In the genomic region with DNA sequence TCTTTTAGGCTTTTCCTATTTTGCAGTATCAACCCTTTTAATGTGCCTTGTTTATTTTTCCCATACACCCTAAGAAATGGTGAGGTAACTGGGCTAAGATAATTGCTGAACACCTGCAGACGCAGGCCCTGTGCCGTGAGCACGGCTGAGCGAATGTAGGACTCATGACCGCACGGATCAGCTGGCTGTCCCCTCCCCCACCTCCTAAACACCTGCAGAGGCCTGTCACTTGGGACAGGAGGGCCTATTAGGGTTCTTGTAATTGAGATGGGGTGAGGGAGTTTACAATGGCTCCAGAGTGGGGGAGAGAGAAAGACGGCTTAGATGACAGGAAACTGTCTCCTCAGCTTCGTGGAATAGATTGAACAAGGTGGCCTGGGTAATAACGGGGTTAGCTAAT, we compare ENCODE assay signal across 16 cellular contexts.
DNase-seq lines count a peak whose midpoint lies in the region; ATAC-seq and TF ChIP-seq lines count a peak whose summit lies in the region.
"Had no signal": no experiment of that assay in that cellular context is flagged by ENCODE, and none has a peak within 500 bp of the region (broad histone marks: within the 10 kb centered on the region; RNA-seq: fewer than 3 reads in every experiment).

No MANE protein-coding gene starts in this region.

- no peaks in the 10 kb centered on the region for H3K79me1 ChIP-seq in H9 (ENCODE audit: insufficient read depth, low read depth, low read length, poor library complexity, severe bottlenecking)

- H4K20me1 ChIP-seq in H9 (ENCODE audit: control insufficient read depth, insufficient read depth, insufficient read length): no peaks in the 10 kb centered on the region

- H2AK5ac ChIP-seq in H9 (ENCODE audit: insufficient read length, low read length): no peak overlapping the region

- H3K4me1 ChIP-seq in H9 (ENCODE audit: insufficient read depth, low read length): no peaks in the 10 kb centered on the region; the same call in 1 of the 2 replicates
- H3K4me1 ChIP-seq: A549 had no signal

- POLR2A ChIA-PET in activated CD8-positive, alpha-beta T cell treated with anti-CD3 and anti-CD28 coated beads for 36 hours (lab: Charles Lee): no interaction called here

- no peaks in the 10 kb centered on the region for H3K27me3 ChIP-seq in H9 (ENCODE audit: insufficient read depth, low read length)

- no peak overlapping the region for H4K8ac ChIP-seq in H9 (replicated peaks; ENCODE audit: insufficient read length, low read depth, low read length)

- no peaks in the 10 kb centered on the region for H3K36me3 Mint-ChIP-seq in nephron progenitor cell (ENCODE audit: low read depth)
- H3K36me3 Mint-ChIP-seq in H9 (ENCODE audit: insufficient read depth in 1 of 3, low read depth in 3 of 3): no peaks in the 10 kb centered on the region; a peak in 1 of 7 replicates
- H3K36me3 Mint-ChIP-seq in activated CD8-positive, alpha-beta T cell treated with anti-CD3 and anti-CD28 coated beads for 36 hours (ENCODE audit: low read depth): no peaks in the 10 kb centered on the region

- H3K4me1 Mint-ChIP-seq in nephron progenitor cell: peaks cover 63% of the 10 kb centered on the region
- H3K4me1 Mint-ChIP-seq in H9: peaks cover 28 to 46% of the 10 kb centered on the region in 2 experiments
- H3K4me1 Mint-ChIP-seq in activated CD8-positive, alpha-beta T cell treated with anti-CD3 and anti-CD28 coated beads for 36 hours (ENCODE audit: low read depth): no peaks in the 10 kb centered on the region

- H3K14ac ChIP-seq in H9 (ENCODE audit: insufficient read depth, low read length): no peak overlapping the region

- no peak overlapping the region for H2BK20ac ChIP-seq in H9 (ENCODE audit: low read depth, low read length, poor library complexity, severe bottlenecking)

- H3K9me3 Mint-ChIP-seq in nephron progenitor cell: no peaks in the 10 kb centered on the region
- no peaks in the 10 kb centered on the region for H3K9me3 Mint-ChIP-seq in H9
- no peaks in the 10 kb centered on the region for H3K9me3 Mint-ChIP-seq in activated CD8-positive, alpha-beta T cell treated with anti-CD3 and anti-CD28 coated beads for 36 hours
- H3K9me3 Mint-ChIP-seq: HFFc6 had no signal

- no peak overlapping the region for H2AFZ ChIP-seq in H9 (ENCODE audit: low read length)

- CTCF ChIA-PET in activated CD8-positive, alpha-beta T cell treated with anti-CD3 and anti-CD28 coated beads for 36 hours (lab: Charles Lee): no interaction called here

- no peak overlapping the region for H2BK12ac ChIP-seq in H9 (ENCODE audit: insufficient read length, low read depth, low read length)

- H3K27ac ChIP-seq in H9 (ENCODE audit: insufficient read length, low read depth, low read length): no peak overlapping the region
- H3K27ac ChIP-seq: A549 had no signal

- H2BK120ac ChIP-seq in H9 (ENCODE audit: low read depth, low read length, poor library complexity, severe bottlenecking): no peak overlapping the region

- H3K4ac ChIP-seq in H9 (ENCODE audit: low read depth, low read length): no peak overlapping the region

- no peak overlapping the region for H3K4me2 ChIP-seq in H9 (ENCODE audit: insufficient read depth, insufficient read length, low read length)
- H3K4me2 ChIP-seq: A549 had no signal

- H3K4me3 Mint-ChIP-seq in nephron progenitor cell (peak overlapping the region; percentile 14), H9 (no peak overlapping the region)
- no peak overlapping the region for H3K4me3 Mint-ChIP-seq in activated CD8-positive, alpha-beta T cell treated with anti-CD3 and anti-CD28 coated beads for 36 hours
- H3K4me3 Mint-ChIP-seq: HFFc6 had no signal

- peak overlapping the region; percentile 18 for H3K27ac Mint-ChIP-seq in nephron progenitor cell
- H3K27ac Mint-ChIP-seq in H9: no peak overlapping the region
- no peak overlapping the region for H3K27ac Mint-ChIP-seq in activated CD8-positive, alpha-beta T cell treated with anti-CD3 and anti-CD28 coated beads for 36 hours
- H3K27ac Mint-ChIP-seq: HFFc6 had no signal

- no peak overlapping the region for H3T11ph ChIP-seq in H9 (ENCODE audit: low read length)

- no peak for ATAC-seq in HG03045 (IDR thresholded peaks at IDR 0.05; ENCODE audit: unreplicated experiment)
- no peak for ATAC-seq in activated CD8-positive, alpha-beta T cell treated with anti-CD3 and anti-CD28 coated beads for 36 hours
- ATAC-seq: A549 had no signal

- H2BK15ac ChIP-seq in H9 (ENCODE audit: low read depth, low read length): no peak overlapping the region

- no peak overlapping the region for H3K18ac ChIP-seq in H9 (ENCODE audit: insufficient read length, low read depth, low read length)

- H3K79me2 ChIP-seq in H9 (ENCODE audit: insufficient read depth, low read length): no peaks in the 10 kb centered on the region

- H3K9me3 ChIP-seq in H9 (ENCODE audit: control insufficient read depth, low read depth, low read length): no peaks in the 10 kb centered on the region
- H3K9me3 ChIP-seq: A549 had no signal

- intact Hi-C loops in activated CD8-positive, alpha-beta T cell treated with anti-CD3 and anti-CD28 coated beads for 36 hours (cut with micrococcal nuclease): no loop called here

- H4K91ac ChIP-seq in H9 (ENCODE audit: insufficient read length, low read depth, low read length): no peak overlapping the region

- no peak overlapping the region for H4K5ac ChIP-seq in H9 (ENCODE audit: insufficient read length, low read depth, low read length)

- H3K56ac ChIP-seq in H9 (ENCODE audit: insufficient read length, low read depth, low read length): no peak overlapping the region

- WGBS in H9 (ENCODE audit: extremely low coverage, insufficient read length, low lambda C conversion rate): no CpG with 5 or more reads among the region's 9 CpGs

- no peaks in the 10 kb centered on the region for H3K23me2 ChIP-seq in H9 (ENCODE audit: insufficient read length, low read depth, low read length, poor library complexity, severe bottlenecking)

- no peak overlapping the region for H2BK5ac ChIP-seq in H9 (ENCODE audit: insufficient read length, low read length)

- peaks cover 3% of the 10 kb centered on the region for H3K27me3 Mint-ChIP-seq in nephron progenitor cell (ENCODE audit: low read depth, poor library complexity)
- H3K27me3 Mint-ChIP-seq in H9 (ENCODE audit: low read depth): peaks cover 11% of the 10 kb centered on the region
- H3K27me3 Mint-ChIP-seq in activated CD8-positive, alpha-beta T cell treated with anti-CD3 and anti-CD28 coated beads for 36 hours: peaks cover 20% of the 10 kb centered on the region

- no peak overlapping the region for H3K23ac ChIP-seq in H9 (ENCODE audit: insufficient read length, low read depth, low read length)

- no peak overlapping the region for H3K9ac ChIP-seq in H9 (ENCODE audit: extremely low read depth, insufficient read length, low read length)

- DNase-seq in NCI-H526 (lab: John Stamatoyannopoulos, UW): peak; percentile 2 to 30
- DNase-seq in NCI-H526 treated with DMSO at 0.1 percent for 48 hours (lab: John Stamatoyannopoulos, UW): no peak
- peak; percentile 6 for DNase-seq in NCI-H2171 (lab: John Stamatoyannopoulos, UW)
- DNase-seq in nephron progenitor cell: no peak
- DNase-seq in H9: no peak
- DNase-seq in activated CD8-positive, alpha-beta T cell treated with anti-CD3 and anti-CD28 coated beads for 36 hours: no peak
- DNase-seq: C1 segment of cervical spinal cord; DMS79 treated with DMSO at 0.1 percent for 48 hours; HFFc6; KG1; NCI-H2081; NCI-H748 treated with DMSO at 0.1 percent for 48 hours; NK-92 treated with Interleukin-12 subunit alpha and Interleukin-12 subunit beta, amount 100 ng/mL, for 24 hours; Right ventricle myocardium superior had no signal

- no peak for TF ChIP-seq CTCF in nephron progenitor cell (IDR thresholded peaks at IDR 0.05)
- TF ChIP-seq CTCF in H9 (conservative IDR thresholded peaks at IDR 0.05): no peak
- no peak for TF ChIP-seq CTCF in activated CD8-positive, alpha-beta T cell treated with anti-CD3 and anti-CD28 coated beads for 36 hours (IDR thresholded peaks at IDR 0.05)

Comparison
In these comparisons a context has a peak if more than half of its experiments do, and no peak if none do; other contexts are left out.
1. DNase-seq: peak in NCI-H526 (2 of 2) and NCI-H2171 (single experiment); none in NCI-H526 treated with DMSO at 0.1 percent for 48 hours (single experiment), nephron progenitor cell (single experiment), H9 (single experiment) and activated CD8-positive, alpha-beta T cell treated with anti-CD3 and anti-CD28 coated beads for 36 hours (single experiment).